In genomic region chr15:80989110-80989517, GRCh38 we compare ENCODE assay signal across 1 cellular context.
TF ChIP-seq lines count a peak whose summit lies in the region.

No MANE protein-coding gene starts in this region.

TF ChIP-seq in IMR-90, 13 proteins besides CTCF, POLR2A, EP300 and RAD21:
- TF ChIP-seq RFX5 (IDR thresholded peaks at IDR 0.05; ENCODE audit: low read depth, low read length) (no peak), MAFK (IDR thresholded peaks at IDR 0.05; ENCODE audit: low read depth, low read length) (no peak), MAZ (IDR thresholded peaks at IDR 0.05; ENCODE audit: borderline replicate concordance, low read depth, low read length) (no peak), RCOR1 (IDR thresholded peaks at IDR 0.05; ENCODE audit: insufficient replicate concordance, low read length) (no peak), MXI1 (IDR thresholded peaks at IDR 0.05; ENCODE audit: borderline replicate concordance, low read depth, low read length) (no peak), BHLHE40 (IDR thresholded peaks at IDR 0.05; ENCODE audit: low read depth, low read length) (no peak), CHD1 (IDR thresholded peaks at IDR 0.05; ENCODE audit: low read depth, low read length) (no peak), NFE2L2 (IDR thresholded peaks at IDR 0.05; ENCODE audit: low read depth, low read length) (no peak), FOS (IDR thresholded peaks at IDR 0.05; ENCODE audit: low read depth, low read length) (no peak), SMC3 (IDR thresholded peaks at IDR 0.05; ENCODE audit: low read depth, low read length) (no peak)
- TF ChIP-seq, protein P1, sequence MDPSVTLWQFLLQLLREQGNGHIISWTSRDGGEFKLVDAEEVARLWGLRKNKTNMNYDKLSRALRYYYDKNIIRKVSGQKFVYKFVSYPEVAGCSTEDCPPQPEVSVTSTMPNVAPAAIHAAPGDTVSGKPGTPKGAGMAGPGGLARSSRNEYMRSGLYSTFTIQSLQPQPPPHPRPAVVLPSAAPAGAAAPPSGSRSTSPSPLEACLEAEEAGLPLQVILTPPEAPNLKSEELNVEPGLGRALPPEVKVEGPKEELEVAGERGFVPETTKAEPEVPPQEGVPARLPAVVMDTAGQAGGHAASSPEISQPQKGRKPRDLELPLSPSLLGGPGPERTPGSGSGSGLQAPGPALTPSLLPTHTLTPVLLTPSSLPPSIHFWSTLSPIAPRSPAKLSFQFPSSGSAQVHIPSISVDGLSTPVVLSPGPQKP (IDR thresholded peaks at IDR 0.05; ENCODE audit: borderline replicate concordance, low read depth, low read length), result no peak
- TF ChIP-seq, protein P2, sequence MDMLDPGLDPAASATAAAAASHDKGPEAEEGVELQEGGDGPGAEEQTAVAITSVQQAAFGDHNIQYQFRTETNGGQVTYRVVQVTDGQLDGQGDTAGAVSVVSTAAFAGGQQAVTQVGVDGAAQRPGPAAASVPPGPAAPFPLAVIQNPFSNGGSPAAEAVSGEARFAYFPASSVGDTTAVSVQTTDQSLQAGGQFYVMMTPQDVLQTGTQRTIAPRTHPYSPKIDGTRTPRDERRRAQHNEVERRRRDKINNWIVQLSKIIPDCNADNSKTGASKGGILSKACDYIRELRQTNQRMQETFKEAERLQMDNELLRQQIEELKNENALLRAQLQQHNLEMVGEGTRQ (IDR thresholded peaks at IDR 0.05; ENCODE audit: low read depth, low read length), result no peak
